In the genomic region with DNA sequence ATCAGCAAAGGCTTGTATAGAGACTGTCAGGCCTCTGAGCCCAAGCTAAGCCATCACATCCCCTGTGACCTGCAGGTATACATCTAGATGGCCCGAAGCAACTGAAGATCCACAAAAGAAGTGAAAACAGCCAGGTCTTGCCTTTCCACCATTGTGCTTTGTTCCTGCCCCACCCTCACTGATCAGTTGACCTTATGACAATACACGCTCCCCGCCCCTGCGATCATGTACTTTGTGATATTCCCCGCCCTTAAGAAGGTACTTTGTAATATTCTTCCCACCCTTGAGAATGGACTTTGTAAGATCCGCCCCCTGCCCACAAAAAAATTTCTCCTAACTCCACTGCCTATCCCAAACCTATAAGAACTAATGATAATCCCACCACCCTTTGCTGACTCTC, we compare ENCODE assay signal across 28 cellular contexts. TPM values are rescaled to one million over a fixed set of nuclear protein-coding genes. Genes with fewer than 3 reads are reported as not detected.
"Had no signal": no experiment of that assay in that cellular context is flagged by ENCODE, and none has a peak within 500 bp of the region (broad histone marks: within the 10 kb centered on the region; RNA-seq: fewer than 3 reads in every experiment).

No MANE protein-coding gene starts in this region.

- ATAC-seq: heart right ventricle; left lung; naive thymus-derived CD8-positive, alpha-beta T cell; psoas muscle; right cardiac atrium; stimulated activated naive B cell treated with anti-CD40 and anti-IgM and Interleukin-4, amounts not matched to agents 10 μg/mL and 1 μg/mL and 100 μg/mL, for 72 hours had no signal

- H3K4me3 ChIP-seq: coronary artery, esophagus squamous epithelium, heart right ventricle, left lung, ovary, psoas muscle, skin epidermis, suprapubic skin had no signal

- DNase-seq: dermis blood vessel endothelial cell; effector memory CD4-positive, alpha-beta T cell; erythroblast; esophagus squamous epithelium; foreskin melanocyte; glutamatergic neuron; heart right ventricle; hippocampal formation; immature natural killer cell; left lung; mesenchymal stem cell; midbrain; naive thymus-derived CD8-positive, alpha-beta T cell; nephron progenitor cell; occipital lobe; ovary; psoas muscle; right cardiac atrium; stimulated activated CD4-positive, alpha-beta T cell treated with anti-CD3 and anti-CD28 coated beads, Interleukin-15, amount 100 ng/mL, for 24 hours; stimulated activated CD4-positive, alpha-beta T cell treated with anti-CD3 and anti-CD28 coated beads, Interleukin-2, amount 100 ng/mL, for 48 hours; stimulated activated naive B cell treated with anti-CD40 and anti-IgM and Interleukin-4, amounts not matched to agents 10 μg/mL and 1 μg/mL and 100 μg/mL, for 72 hours; trophoblast cell had no signal

- H3K27ac ChIP-seq: coronary artery, esophagus squamous epithelium, heart right ventricle, left lung, ovary, psoas muscle, skin epidermis, suprapubic skin had no signal

- H3K36me3 ChIP-seq: esophagus squamous epithelium, heart right ventricle, left lung, ovary, suprapubic skin had no signal

- H3K4me1 ChIP-seq: esophagus squamous epithelium, heart right ventricle, left lung, psoas muscle, suprapubic skin had no signal

- H3K27me3 ChIP-seq: ovary had no signal

- FAIRE-seq: endometrium, keratinocyte had no signal

- H3K9me3 ChIP-seq: esophagus squamous epithelium, heart right ventricle, left lung, ovary, psoas muscle, suprapubic skin had no signal

RNA-seq across cellular contexts. Expression of a gene that starts 50.4 kb away (rescaled TPM):
- total RNA-seq: dermis blood vessel endothelial cell, lung microvascular endothelial cell had no signal
- polyA plus RNA-seq: immature natural killer cell; naive thymus-derived CD8-positive, alpha-beta T cell had no signal
